Comparison of ENCODE assay signal across 7 cellular contexts in the genomic region with DNA sequence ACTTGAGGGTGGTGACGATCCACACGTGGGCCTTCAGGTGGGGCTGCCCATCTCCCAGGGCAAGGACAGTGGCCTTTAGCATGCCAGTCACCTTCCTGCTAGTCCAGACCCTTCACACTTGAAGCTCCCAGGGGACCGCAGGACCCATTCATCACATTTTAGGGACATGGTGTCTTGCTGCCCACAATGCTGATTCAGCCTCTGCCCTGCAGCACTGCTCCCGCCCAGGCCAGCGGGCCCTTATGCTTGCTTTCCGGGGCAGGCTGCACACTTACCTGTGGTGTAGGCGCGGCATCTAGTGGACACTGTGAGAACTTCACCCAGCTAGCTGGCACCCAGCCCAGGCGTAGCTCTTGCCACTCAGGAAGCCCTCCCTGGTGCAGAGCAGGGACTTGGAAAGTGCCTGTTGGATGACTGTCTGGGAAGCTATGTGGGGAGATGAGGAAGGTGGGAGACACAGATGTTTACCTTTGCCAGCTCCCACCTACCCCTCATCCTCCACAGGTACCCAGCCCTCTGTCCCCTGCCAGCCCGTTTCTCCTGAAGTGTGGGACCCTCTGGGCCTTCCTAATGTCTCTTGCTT. TPM values are rescaled to one million over a fixed set of nuclear protein-coding genes. Genes with fewer than 3 reads are reported as not detected.
A peak's percentile ranks its signal among the peaks of the same experiment; 100 is the strongest.
DNase-seq lines count a peak whose midpoint lies in the region; ATAC-seq, FAIRE-seq and TF ChIP-seq lines count a peak whose summit lies in the region.

No MANE protein-coding gene starts in this region.

- no peak overlapping the region for H3K9ac ChIP-seq in keratinocyte (ENCODE audit: control insufficient read depth, extremely low read depth, insufficient read depth, low read length)

- no peak overlapping the region for H3K27ac ChIP-seq in keratinocyte (ENCODE audit: control insufficient read depth, insufficient read depth, low read length)

- in situ Hi-C loops in GM13977 (cut with MboI; ENCODE audit: low pct_unique_long_range_greater_than_20kb, low sequenced_read_pairs, unreplicated experiment), result loop anchor here (10.0 to 25.0 kb wide), 2 partner anchors 126 to 259 kb away; a partner anchor contains a TSS

- TF ChIP-seq CTCF in GM13977 (IDR thresholded peaks at IDR 0.05; ENCODE audit: extremely low read depth, insufficient read depth, missing control alignments) (peak; percentile 97), bronchial epithelial cell (IDR thresholded peaks at IDR 0.05; ENCODE audit: insufficient read depth, low read length, severe bottlenecking) (peak; percentile 98), keratinocyte (optimal IDR thresholded peaks at IDR 0.05 in 1 of 3, IDR thresholded peaks at IDR 0.05 in 1 of 3, conservative IDR thresholded peaks at IDR 0.05 in 1 of 3; ENCODE audit: extremely low read depth in 1 of 3, insufficient read depth in 2 of 3, low read length in 3 of 3) (peak; percentile 95 to 99 (median 98))

- H3K4me2 ChIP-seq in keratinocyte (ENCODE audit: control insufficient read depth, extremely low read depth, insufficient read depth, low read depth, low read length), result no peak overlapping the region

- no peaks in the 10 kb centered on the region for H3K79me2 ChIP-seq in keratinocyte (ENCODE audit: control insufficient read depth, insufficient read depth, low read length)

- DNase-seq in GM13977 (ENCODE audit: low spot score) (peak; percentile 81), NCI-H2227 treated with DMSO at 0.1 percent for 48 hours (lab: John Stamatoyannopoulos, UW) (peak; percentile 76), bronchial epithelial cell (ENCODE audit: low read depth) (peak; percentile 70), keratinocyte (ENCODE audit: low read depth, low spot score) (peak; percentile 83)
- DNase-seq in activated CD4-positive, CD25-positive, alpha-beta regulatory T cell (lab: John Stamatoyannopoulos, UW), result peak; percentile 54 to 69 (median 60)
- DNase-seq in stimulated activated CD4-positive, alpha-beta T cell treated with anti-CD3 and anti-CD28 coated beads, Interleukin-1b, Interleukin-23, amount 100 ng/mL, for 1 hour (ENCODE audit: low read depth in 2 of 2), result peak; percentile 60 to 70

- H4K20me1 ChIP-seq in keratinocyte (ENCODE audit: control insufficient read depth, extremely low read depth, insufficient read depth, low read length), result no peaks in the 10 kb centered on the region

- no peak overlapping the region for H2AFZ ChIP-seq in keratinocyte (ENCODE audit: control insufficient read depth, low read length)

- no peak for FAIRE-seq in bronchial epithelial cell (lab: Jason Lieb, UNC)
- peak; percentile 62 for FAIRE-seq in keratinocyte (lab: Jason Lieb, UNC)

- no peaks in the 10 kb centered on the region for H3K27me3 ChIP-seq in bronchial epithelial cell (ENCODE audit: control insufficient read depth, insufficient read depth, low read length)
- H3K27me3 ChIP-seq in keratinocyte (ENCODE audit: control insufficient read depth, extremely low read depth, insufficient read depth, low read length), result peaks cover 10% of the 10 kb centered on the region

- dilution Hi-C loops in keratinocyte (cut with MboI; ENCODE audit: extremely low pct_ligation_motif_present, low sequenced_read_pairs), result no loop called here

- H3K9me1 ChIP-seq in keratinocyte (ENCODE audit: control insufficient read depth, extremely low read depth, insufficient read depth, low read length), result no peaks in the 10 kb centered on the region

- no peaks in the 10 kb centered on the region for H3K9me3 ChIP-seq in keratinocyte (ENCODE audit: control insufficient read depth, low read depth, low read length)

- ATAC-seq in HG03045 (IDR thresholded peaks at IDR 0.05; ENCODE audit: unreplicated experiment), result peak; percentile 73

- H3K36me3 ChIP-seq in bronchial epithelial cell (ENCODE audit: control insufficient read depth, insufficient read depth, low read length) (no peaks in the 10 kb centered on the region), keratinocyte (ENCODE audit: control insufficient read depth in 2 of 2, extremely low read depth in 1 of 2, insufficient read depth in 2 of 2, low read length in 2 of 2) (no peaks in the 10 kb centered on the region)

- peaks cover 2% of the 10 kb centered on the region for H3K4me1 ChIP-seq in keratinocyte (ENCODE audit: control insufficient read depth, extremely low read depth, insufficient read depth, low read length)

- H3K4me3 ChIP-seq in bronchial epithelial cell (ENCODE audit: low read depth, low read length) (no peak overlapping the region), keratinocyte (ENCODE audit: control insufficient read depth in 2 of 3, extremely low read depth in 1 of 3, insufficient read depth in 2 of 3, low read depth in 1 of 3, low read length in 3 of 3) (no peak overlapping the region)

RNA-seq across cellular contexts. Expression of a gene that starts 26.3 kb away (rescaled TPM):
- total RNA-seq in bronchial epithelial cell, result 15.0 and 16.1 TPM in 2 replicates
- polyA plus RNA-seq in keratinocyte, result 7.0 to 12.6 TPM (median 9.4 TPM) in 3 replicates
- 11.3 TPM for polyA plus RNA-seq in keratinocyte (2011; ENCODE audit: low read depth)
- polyA plus RNA-seq in keratinocyte (2011; cell fraction: cytosol; rRNA removed), result 5.1 and 7.7 TPM in 2 replicates
- polyA plus RNA-seq in keratinocyte (2011; cell fraction: nucleus; rRNA removed), result 32.9 and 34.9 TPM in 2 replicates
- polyA plus RNA-seq in keratinocyte (2012; ENCODE audit: low replicate concordance), result 10.4 and 11.0 TPM in 2 replicates
- 15.0 to 31.6 TPM (median 23.4 TPM) in 3 replicates for polyA minus RNA-seq in keratinocyte
- 13.8 TPM for polyA minus RNA-seq in keratinocyte (2011; cell fraction: cytosol; rRNA and poly(A)+ RNA removed)
- polyA minus RNA-seq in keratinocyte (2011; cell fraction: nucleus; rRNA and poly(A)+ RNA removed), result 22.8 and 39.6 TPM in 2 replicates
